ENCODE assay signal across 26 cellular contexts in the genomic region with DNA sequence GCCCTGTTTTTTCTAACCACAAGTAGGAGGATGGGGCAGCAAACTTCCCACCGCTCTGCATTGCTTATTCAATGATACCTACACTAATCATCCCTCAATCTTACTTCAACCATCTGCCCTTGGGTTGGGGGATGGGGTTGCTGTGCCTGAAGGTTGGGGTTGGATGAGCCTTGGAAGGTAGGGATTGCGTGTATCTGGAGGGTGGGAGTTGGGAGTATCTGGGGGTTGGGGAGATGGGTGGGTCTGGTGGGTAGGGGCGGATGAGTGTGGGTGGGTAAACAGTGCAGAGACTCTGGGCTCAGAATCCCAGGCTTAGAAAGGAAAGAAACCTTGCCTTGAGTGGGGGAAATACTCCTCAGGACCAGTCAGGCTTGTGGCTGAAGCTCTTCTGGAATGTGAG.
"Had no signal": no experiment of that assay in that cellular context is flagged by ENCODE, and none has a peak within 500 bp of the region (broad histone marks: within the 10 kb centered on the region; RNA-seq: fewer than 3 reads in every experiment).

No MANE protein-coding gene starts in this region.

- H3K9me3 ChIP-seq: colonic mucosa, gastrocnemius medialis, left lung had no signal

- H3K27ac Mint-ChIP-seq: dendritic cell treated with granulocyte-macrophage colony-stimulating factor and Interleukin-4, amounts not matched to agents 40 ng/mL and 50 ng/mL, for 4 days; effector memory CD8-positive, alpha-beta T cell; endodermal cell; immature natural killer cell; mesothelial cell of epicardium had no signal

- H3K27ac ChIP-seq: colonic mucosa, epithelial cell of prostate, esophagus squamous epithelium, gastrocnemius medialis, heart left ventricle, hepatocyte, left lung, lower lobe of right lung had no signal

- H3K4me1 ChIP-seq: colonic mucosa, esophagus squamous epithelium, gastrocnemius medialis, left lung, lower lobe of right lung had no signal

- H3K36me3 Mint-ChIP-seq: immature natural killer cell, mesothelial cell of epicardium had no signal

- H3K4me1 Mint-ChIP-seq: endodermal cell, immature natural killer cell, mesothelial cell of epicardium had no signal

- H3K36me3 ChIP-seq: colonic mucosa, esophagus squamous epithelium, gastrocnemius medialis, heart left ventricle, left lung, lower lobe of right lung had no signal

- DNase-seq: colonic mucosa; cortex of kidney; effector CD8-positive, alpha-beta T cell; effector memory CD8-positive, alpha-beta T cell; endodermal cell; erythroblast; esophagus squamous epithelium; foreskin fibroblast; foreskin melanocyte; gastrocnemius medialis; heart left ventricle; hypothalamus; immature natural killer cell; islet precursor cell; kidney; kidney glomerular epithelial cell; left lung; left ventricle myocardium superior; lower lobe of right lung; mesenchymal stem cell; mucosa of descending colon had no signal

- H3K4me3 ChIP-seq: colonic mucosa, esophagus squamous epithelium, gastrocnemius medialis, heart left ventricle, hepatocyte, left lung, lower lobe of right lung, mucosa of descending colon had no signal

- H3K4me3 Mint-ChIP-seq: dendritic cell treated with granulocyte-macrophage colony-stimulating factor and Interleukin-4, amounts not matched to agents 40 ng/mL and 50 ng/mL, for 4 days; effector memory CD8-positive, alpha-beta T cell; endodermal cell; immature natural killer cell; mesothelial cell of epicardium had no signal

- ATAC-seq: effector memory CD8-positive, alpha-beta T cell; esophagus mucosa; gastrocnemius medialis; heart left ventricle; left lung; left ventricle myocardium superior; lower lobe of right lung; mucosa of descending colon had no signal

- H2AFZ ChIP-seq: hepatocyte had no signal

- H3K27me3 ChIP-seq: colonic mucosa, esophagus squamous epithelium, gastrocnemius medialis, heart left ventricle, hepatocyte, left lung had no signal

- H3K4me2 ChIP-seq: hepatocyte had no signal

- H3K9me3 Mint-ChIP-seq: endodermal cell had no signal

- H3K79me2 ChIP-seq: hepatocyte had no signal

- H3K27me3 Mint-ChIP-seq: dendritic cell treated with granulocyte-macrophage colony-stimulating factor and Interleukin-4, amounts not matched to agents 40 ng/mL and 50 ng/mL, for 4 days had no signal
